ENCODE assay signal across 9 cellular contexts in genomic region chr16:14249291-14250032, GRCh38.
DNase-seq lines count a peak whose midpoint lies in the region; FAIRE-seq and TF ChIP-seq lines count a peak whose summit lies in the region.
"Had no signal": no experiment of that assay in that cellular context is flagged by ENCODE, and none has a peak within 500 bp of the region (broad histone marks: within the 10 kb centered on the region; RNA-seq: fewer than 3 reads in every experiment).

No MANE protein-coding gene starts in this region.

- H3K9ac ChIP-seq in trophoblast cell (ENCODE audit: low read length), result no peak overlapping the region

- H2AK5ac ChIP-seq in trophoblast cell (ENCODE audit: low read length), result no peak overlapping the region

- H3K36me3 ChIP-seq in trophoblast cell (ENCODE audit: control insufficient read depth in 1 of 2, insufficient read depth in 2 of 2, low read length in 2 of 2), result peaks cover 30 to 57% of the 10 kb centered on the region in 2 experiments

- no peak overlapping the region for H3K4me2 ChIP-seq in trophoblast cell (ENCODE audit: low read length)

- H4K12ac ChIP-seq in trophoblast cell (ENCODE audit: low read depth, low read length), result no peak overlapping the region

- no peaks in the 10 kb centered on the region for H3K4me1 ChIP-seq in trophoblast cell (ENCODE audit: control insufficient read depth in 1 of 2, insufficient read depth in 2 of 2, low read length in 2 of 2)

- H3K27ac ChIP-seq in trophoblast cell (ENCODE audit: low read depth, low read length), result no peak overlapping the region

- no CpG with 5 or more reads among the region's 7 CpGs for WGBS in trophoblast cell (ENCODE audit: extremely low coverage, insufficient coverage, insufficient read length)

- H2BK5ac ChIP-seq in trophoblast cell (ENCODE audit: low read depth, low read length, poor library complexity), result no peak overlapping the region

- H3K79me1 ChIP-seq in trophoblast cell (ENCODE audit: low read length), result no peaks in the 10 kb centered on the region

- H3K23ac ChIP-seq in trophoblast cell (ENCODE audit: low read length), result no peak overlapping the region

- H2BK120ac ChIP-seq in trophoblast cell (ENCODE audit: insufficient read depth, low read length, poor library complexity), result no peak overlapping the region

- no peaks in the 10 kb centered on the region for H3K9me3 Mint-ChIP-seq in activated T-cell treated with anti-CD3 and anti-CD28 coated beads, Interleukin-2, amount 50 U/mL, for 24 hours
- H3K9me3 Mint-ChIP-seq: IgD-negative memory B cell had no signal

- H3K27me3 ChIP-seq in trophoblast cell (ENCODE audit: insufficient read depth, low read length), result no peaks in the 10 kb centered on the region

- no peak overlapping the region for H4K8ac ChIP-seq in trophoblast cell (ENCODE audit: low read depth, low read length)

- no peak overlapping the region for H3K14ac ChIP-seq in trophoblast cell (ENCODE audit: low read length)

- no peak overlapping the region for H2BK12ac ChIP-seq in trophoblast cell (ENCODE audit: low read length)

- no peak overlapping the region for H3K4ac ChIP-seq in trophoblast cell (ENCODE audit: low read depth, low read length)

- H3K9me3 ChIP-seq in trophoblast cell (ENCODE audit: insufficient read depth, low read depth, low read length), result no peaks in the 10 kb centered on the region

- H3K27me3 Mint-ChIP-seq in activated T-cell treated with anti-CD3 and anti-CD28 coated beads, Interleukin-2, amount 50 U/mL, for 24 hours, result no peaks in the 10 kb centered on the region
- H3K27me3 Mint-ChIP-seq: IgD-negative memory B cell had no signal

- H3K4me3 ChIP-seq in fibroblast of the aortic adventitia (ENCODE audit: low read depth, low read length) (no peak overlapping the region), trophoblast cell (ENCODE audit: low read depth, low read length) (no peak overlapping the region)

- H3K27ac Mint-ChIP-seq in activated T-cell treated with anti-CD3 and anti-CD28 coated beads, Interleukin-2, amount 50 U/mL, for 24 hours, result no peak overlapping the region
- H3K27ac Mint-ChIP-seq: IgD-negative memory B cell had no signal

- peaks cover 3% of the 10 kb centered on the region for H3K4me1 Mint-ChIP-seq in activated T-cell treated with anti-CD3 and anti-CD28 coated beads, Interleukin-2, amount 50 U/mL, for 24 hours (ENCODE audit: low read depth)
- H3K4me1 Mint-ChIP-seq: IgD-negative memory B cell had no signal

- H2AFZ ChIP-seq in trophoblast cell (ENCODE audit: insufficient read depth, low read length, poor library complexity), result no peak overlapping the region

- FAIRE-seq in GM18507 (lab: Jason Lieb, UNC), result peak; percentile 79

- H4K91ac ChIP-seq in trophoblast cell (ENCODE audit: low read depth, low read length), result no peak overlapping the region

- DNase-seq in Ammon's horn (ENCODE audit: low spot score) (peak; percentile 34), GM18507 (ENCODE audit: extremely low spot score, insufficient read length, low read depth) (peak; percentile 25), NOMO-1 treated with DMSO at 0.1 percent for 48 hours (lab: John Stamatoyannopoulos, UW; ENCODE audit: unreplicated experiment) (peak; percentile 25), fibroblast of the aortic adventitia (ENCODE audit: low read depth) (peak; percentile 71), trophoblast cell (peak; percentile 24 to 71), NCI-H524 treated with DMSO at 0.1 percent for 48 hours (lab: John Stamatoyannopoulos, UW) (no peak), NK-92 (lab: John Stamatoyannopoulos, UW; ENCODE audit: unreplicated experiment) (no peak)
- DNase-seq in activated T-cell treated with anti-CD3 and anti-CD28 coated beads, Interleukin-2, amount 50 U/mL, for 24 hours, result peak; percentile 41

- H3K79me2 ChIP-seq in trophoblast cell (ENCODE audit: control insufficient read depth, insufficient read depth, low read length, poor library complexity), result no peaks in the 10 kb centered on the region

- H3K4me3 Mint-ChIP-seq in activated T-cell treated with anti-CD3 and anti-CD28 coated beads, Interleukin-2, amount 50 U/mL, for 24 hours, result no peak overlapping the region
- H3K4me3 Mint-ChIP-seq: IgD-negative memory B cell had no signal

- peaks cover 76% of the 10 kb centered on the region for H3K36me3 Mint-ChIP-seq in activated T-cell treated with anti-CD3 and anti-CD28 coated beads, Interleukin-2, amount 50 U/mL, for 24 hours (ENCODE audit: low read depth)

- TF ChIP-seq CTCF in fibroblast of the aortic adventitia (IDR thresholded peaks at IDR 0.05; ENCODE audit: insufficient read depth, low read length), result peak; percentile 89

- no peak overlapping the region for H3K18ac ChIP-seq in trophoblast cell (ENCODE audit: low read length)

Comparison
In these comparisons a context has a peak if more than half of its experiments do, and no peak if none do; other contexts are left out.
1. DNase-seq: peak in Ammon's horn (single experiment), GM18507 (single experiment), NOMO-1 treated with DMSO at 0.1 percent for 48 hours (single experiment), activated T-cell treated with anti-CD3 and anti-CD28 coated beads, Interleukin-2, amount 50 U/mL, for 24 hours (single experiment), fibroblast of the aortic adventitia (single experiment) and trophoblast cell (2 of 2); none in NCI-H524 treated with DMSO at 0.1 percent for 48 hours (single experiment) and NK-92 (single experiment).